ENCODE assay signal across 8 cellular contexts in genomic region chr15:41116116-41116871, GRCh38. TPM values are rescaled to one million over a fixed set of nuclear protein-coding genes. Genes with fewer than 3 reads are reported as not detected.
A peak's percentile ranks its signal among the peaks of the same experiment; 100 is the strongest.
DNase-seq lines count a peak whose midpoint lies in the region; ATAC-seq and TF ChIP-seq lines count a peak whose summit lies in the region.

INO80 (minus strand) TSS chr15:41116280; CDS start chr15:41096310, 19,970 bp downstream.

- peak within 1 kb of the TSS; percentile 87 for H3K4me2 ChIP-seq in PC-9

- peaks cover 44% of the 10 kb centered on the region for H3K79me2 ChIP-seq in PC-9 (ENCODE audit: low read depth)

- CTCF ChIA-PET in PC-9 (lab: Charles Lee) = no interaction called here

- DNase-seq in DMS 273 treated with DMSO at 0.1 percent for 48 hours (lab: John Stamatoyannopoulos, UW) (peak; percentile 92), PC-9 (peak; percentile 91 to 96), erythroblast (lab: John Stamatoyannopoulos, UW) (peak; percentile 98)
- DNase-seq in Jurkat, Clone E6-1 (ENCODE audit: low read depth, low spot score) = peak; percentile 97
- DNase-seq in activated T-cell treated with anti-CD3 and anti-CD28 coated beads, Interleukin-2, amount 50 U/mL, for 1 hour = peak; percentile 94
- peak; percentile 98 for DNase-seq in stimulated activated CD8-positive, alpha-beta memory T cell treated with anti-CD3 and anti-CD28 coated beads, Interleukin-4, amount 100 ng/mL, for 48 hours

- H3F3A ChIP-seq in PC-9 (ENCODE audit: insufficient read depth, low read depth) = no peaks in the 10 kb centered on the region; the same call in 1 of the 2 replicates

- H3K27me3 ChIP-seq in PC-9 (ENCODE audit: insufficient read depth, low read depth) = no peaks in the 10 kb centered on the region
- no peaks in the 10 kb centered on the region for H3K27me3 ChIP-seq in mucosa of rectum (ENCODE audit: control insufficient read depth in 2 of 2, insufficient read depth in 2 of 2, low read length in 2 of 2)

- BruUV-seq in PC-9 (replicated peaks; lab: Mats Ljungman, UMichigan) = no TSS peak

- TF ChIP-seq POLR2A in erythroblast (IDR thresholded peaks at IDR 0.05; ENCODE audit: low read length) = peak; percentile 92

- H3K4me1 ChIP-seq in PC-9 (replicated peaks; ENCODE audit: insufficient read depth) (peaks cover 6% of the 10 kb centered on the region; the same call in 1 of the 2 replicates), mucosa of rectum (ENCODE audit: control insufficient read depth in 2 of 2, insufficient read depth in 2 of 2, low read length in 2 of 2) (peaks cover 8 to 11% of the 10 kb centered on the region in 2 donors)

- POLR2A ChIA-PET in PC-9 (lab: Charles Lee; ENCODE audit: unreplicated experiment) = interaction anchor here (0.5 to 0.7 kb wide), 3 partner anchors 69 to 286 kb away, joined by 3 to 6 read pairs (median 6); partner anchors contain the start of genes NDUFAF1 and OIP5

- H2AFZ ChIP-seq in PC-9 = peak within 1 kb of the TSS; percentile 82

- no peaks in the 10 kb centered on the region for H4K20me1 ChIP-seq in PC-9 (ENCODE audit: insufficient read depth)

- H3K9ac ChIP-seq in mucosa of rectum (ENCODE audit: low read depth in 1 of 2, low read length in 2 of 2) = peak within 1 kb of the TSS; percentile 89 to 95

- TF ChIP-seq CTCF in PC-9 (conservative IDR thresholded peaks at IDR 0.05) = no peak

- H3K9me3 ChIP-seq in PC-9 (ENCODE audit: insufficient read depth, low read depth) (no peaks in the 10 kb centered on the region), mucosa of rectum (ENCODE audit: control insufficient read depth in 2 of 2, low read length in 2 of 2) (no peaks in the 10 kb centered on the region)

- peak within 1 kb of the TSS; percentile 94 for H3K4me3 ChIP-seq in Jurkat, Clone E6-1 (ENCODE audit: low read length)
- H3K4me3 ChIP-seq in PC-9 (peak within 1 kb of the TSS; percentile 90), mucosa of rectum (ENCODE audit: low read length in 2 of 2) (peak within 1 kb of the TSS; percentile 87 to 97)

- peak; percentile 66 for ATAC-seq in GM21576 (IDR thresholded peaks at IDR 0.05; ENCODE audit: unreplicated experiment)

- intact Hi-C loops in PC-9 (cut with micrococcal nuclease; ENCODE audit: unreplicated experiment) = loop anchor here (1.0 to 5.0 kb wide), 5 partner anchors 23 to 217 kb away; partner anchors contain the start of genes CHP1, EXD1, NUSAP1 and OIP5

- no peaks in the 10 kb centered on the region for H3K9me2 ChIP-seq in PC-9 (ENCODE audit: insufficient read depth)

- H3K27ac ChIP-seq in PC-9 (peak within 1 kb of the TSS; percentile 98), mucosa of rectum (ENCODE audit: low read depth in 2 of 2, low read length in 2 of 2) (peak within 1 kb of the TSS; percentile 99)

- no peaks in the 10 kb centered on the region for H3K36me3 ChIP-seq in PC-9 (ENCODE audit: low read depth)
- no peaks in the 10 kb centered on the region for H3K36me3 ChIP-seq in mucosa of rectum (ENCODE audit: control insufficient read depth in 2 of 2, insufficient read depth in 2 of 2, low read length in 2 of 2)

RNA-seq across cellular contexts. Expression of gene INO80, which starts in this region (rescaled TPM):
- 16.2 TPM for polyA plus RNA-seq in Jurkat, Clone E6-1 (2012; ENCODE audit: insufficient read depth, insufficient read length)
- 11.3 and 18.8 TPM in 2 replicates for total RNA-seq in PC-9 (2021)

Comparison
In these comparisons a context has a peak if more than half of its experiments do, and no peak if none do; other contexts are left out.
1. Peak in every context shown above with its lines: DNase-seq, ATAC-seq, H3K4me3 ChIP-seq and H3K27ac ChIP-seq.